Comparison of ENCODE assay signal across 14 cellular contexts in genomic region chr3:148079370-148079769, GRCh38.
DNase-seq lines count a peak whose midpoint lies in the region; ATAC-seq and TF ChIP-seq lines count a peak whose summit lies in the region.
"Had no signal": no experiment of that assay in that cellular context is flagged by ENCODE, and none has a peak within 500 bp of the region (broad histone marks: within the 10 kb centered on the region; RNA-seq: fewer than 3 reads in every experiment).

No MANE protein-coding gene starts in this region.

- H4K20me1 ChIP-seq in Loucy (ENCODE audit: insufficient read depth, low read length, poor library complexity, severe bottlenecking) = no peaks in the 10 kb centered on the region
- H4K20me1 ChIP-seq: BLaER1 treated with 17β-estradiol and CSF1 and Interleukin-3, amounts not matched to agents 10 nM and 100 nM had no signal

- no peak for TF ChIP-seq CTCF in Loucy (conservative IDR thresholded peaks at IDR 0.05; ENCODE audit: low read length)
- no peak for TF ChIP-seq CTCF in endodermal cell (conservative IDR thresholded peaks at IDR 0.05)

- no peaks in the 10 kb centered on the region for H3K9me3 Mint-ChIP-seq in endodermal cell
- H3K9me3 Mint-ChIP-seq: stimulated activated naive CD8-positive, alpha-beta T cell treated with anti-CD3 and anti-CD28 coated beads, Interleukin-15, amount 100 ng/mL, for 72 hours had no signal

- no peak for ATAC-seq in HG02840 (IDR thresholded peaks at IDR 0.05; ENCODE audit: low FRiP score, unreplicated experiment)
- ATAC-seq: stimulated activated naive CD8-positive, alpha-beta T cell treated with anti-CD3 and anti-CD28 coated beads, Interleukin-15, amount 100 ng/mL, for 72 hours had no signal

- H3K9me2 ChIP-seq in Loucy (replicated peaks; ENCODE audit: low read depth, low read length) = no peaks in the 10 kb centered on the region

- DNase-seq in DMS114 treated with DMSO at 0.1 percent for 48 hours (lab: John Stamatoyannopoulos, UW; ENCODE audit: unreplicated experiment) (peak; percentile 58), endodermal cell (no peak), pons (ENCODE audit: low spot score) (peak; percentile 76), H7 (no peak), OCI-M2 (lab: John Stamatoyannopoulos, UW; ENCODE audit: unreplicated experiment) (no peak), mucosa of gallbladder (ENCODE audit: low spot score) (no peak)
- DNase-seq: activated CD4-positive, alpha-beta T cell treated with anti-CD3 and anti-CD28 coated beads for 4 hours; brain microvascular endothelial cell; NCI-H1694; NK-92 treated with Interleukin-12 subunit alpha and Interleukin-12 subunit beta, amount 100 ng/mL, for 24 hours; stimulated activated naive CD8-positive, alpha-beta T cell treated with anti-CD3 and anti-CD28 coated beads, Interleukin-15, amount 100 ng/mL, for 72 hours had no signal

- H3K27me3 Mint-ChIP-seq in endodermal cell (ENCODE audit: insufficient read depth) = no peaks in the 10 kb centered on the region
- H3K27me3 Mint-ChIP-seq: stimulated activated naive CD8-positive, alpha-beta T cell treated with anti-CD3 and anti-CD28 coated beads, Interleukin-15, amount 100 ng/mL, for 72 hours had no signal

- H3K27me3 ChIP-seq in Loucy (ENCODE audit: insufficient read depth, low read length, poor library complexity, severe bottlenecking) (no peaks in the 10 kb centered on the region), endodermal cell (ENCODE audit: control insufficient read depth, insufficient read depth, low read length, poor library complexity, severe bottlenecking) (no peaks in the 10 kb centered on the region), H7 (ENCODE audit: control insufficient read depth, insufficient read depth, low read length) (no peaks in the 10 kb centered on the region)
- H3K27me3 ChIP-seq: BLaER1 treated with 17β-estradiol and CSF1 and Interleukin-3, amounts not matched to agents 10 nM and 100 nM; brain microvascular endothelial cell had no signal

- H3K9me3 ChIP-seq in Loucy (ENCODE audit: insufficient read depth, low read depth, low read length) (no peaks in the 10 kb centered on the region), endodermal cell (ENCODE audit: control insufficient read depth, low read length) (no peaks in the 10 kb centered on the region)
- H3K9me3 ChIP-seq: BLaER1 treated with 17β-estradiol and CSF1 and Interleukin-3, amounts not matched to agents 10 nM and 100 nM had no signal

- H3K36me3 Mint-ChIP-seq in endodermal cell (ENCODE audit: low read depth) = no peaks in the 10 kb centered on the region

- H3F3A ChIP-seq in Loucy (ENCODE audit: low read depth) = no peaks in the 10 kb centered on the region

- no peak overlapping the region for H3K27ac Mint-ChIP-seq in endodermal cell
- H3K27ac Mint-ChIP-seq: stimulated activated naive CD8-positive, alpha-beta T cell treated with anti-CD3 and anti-CD28 coated beads, Interleukin-15, amount 100 ng/mL, for 72 hours had no signal

- H3K4me3 ChIP-seq in Loucy (ENCODE audit: low read length, poor library complexity, severe bottlenecking) (no peak overlapping the region), endodermal cell (ENCODE audit: low read length) (no peak overlapping the region), H7 (ENCODE audit: insufficient read depth, low read depth, low read length) (no peak overlapping the region)
- H3K4me3 ChIP-seq: BLaER1 treated with 17β-estradiol and CSF1 and Interleukin-3, amounts not matched to agents 10 nM and 100 nM had no signal

- H3K4me1 Mint-ChIP-seq in endodermal cell = peaks cover 10% of the 10 kb centered on the region
- H3K4me1 Mint-ChIP-seq: stimulated activated naive CD8-positive, alpha-beta T cell treated with anti-CD3 and anti-CD28 coated beads, Interleukin-15, amount 100 ng/mL, for 72 hours had no signal

- H3K4me2 ChIP-seq in Loucy (ENCODE audit: low read depth, low read length, poor library complexity, severe bottlenecking) = no peak overlapping the region
- H3K4me2 ChIP-seq: BLaER1 treated with 17β-estradiol and CSF1 and Interleukin-3, amounts not matched to agents 10 nM and 100 nM had no signal

- peak overlapping the region; percentile 3 for H3K27ac ChIP-seq in endodermal cell (ENCODE audit: low read depth, low read length)
- H3K27ac ChIP-seq: BLaER1 treated with 17β-estradiol and CSF1 and Interleukin-3, amounts not matched to agents 10 nM and 100 nM; brain microvascular endothelial cell had no signal

- H3K9ac ChIP-seq in Loucy (ENCODE audit: low read depth, low read length, poor library complexity, severe bottlenecking) (no peak overlapping the region), endodermal cell (ENCODE audit: extremely low read depth, low read length, poor library complexity, severe bottlenecking) (no peak overlapping the region)
- H3K9ac ChIP-seq: BLaER1 treated with 17β-estradiol and CSF1 and Interleukin-3, amounts not matched to agents 10 nM and 100 nM had no signal

- peak overlapping the region; percentile 43; the same call in 1 of the 2 replicates for H2AFZ ChIP-seq in Loucy (ENCODE audit: low read length)

- no peaks in the 10 kb centered on the region for H3K36me3 ChIP-seq in Loucy (ENCODE audit: insufficient read depth, low read length)
- no peaks in the 10 kb centered on the region for H3K36me3 ChIP-seq in endodermal cell (ENCODE audit: control insufficient read depth, insufficient read depth, low read length)
- H3K36me3 ChIP-seq in H7 (replicated peaks; ENCODE audit: control insufficient read depth, insufficient read depth, low read length) = no peaks in the 10 kb centered on the region
- H3K36me3 ChIP-seq: BLaER1 treated with 17β-estradiol and CSF1 and Interleukin-3, amounts not matched to agents 10 nM and 100 nM; brain microvascular endothelial cell had no signal

- WGBS in endodermal cell (ENCODE audit: insufficient coverage in 1 of 2, insufficient read length in 1 of 2), 2 experiments = 96% methylated on average over 3 of the region's 6 CpGs; no CpG with 5 or more reads in 1 of the 2 experiments

- H3K4me1 ChIP-seq in Loucy (ENCODE audit: insufficient read depth, low read length, poor library complexity, severe bottlenecking) = peaks cover 16% of the 10 kb centered on the region
- H3K4me1 ChIP-seq in endodermal cell (ENCODE audit: control insufficient read depth, insufficient read depth, low read length) = peaks cover 7% of the 10 kb centered on the region

- H3K79me2 ChIP-seq in Loucy (ENCODE audit: insufficient read depth, low read length) = no peaks in the 10 kb centered on the region

- no peak overlapping the region for H3K4me3 Mint-ChIP-seq in endodermal cell
- H3K4me3 Mint-ChIP-seq: stimulated activated naive CD8-positive, alpha-beta T cell treated with anti-CD3 and anti-CD28 coated beads, Interleukin-15, amount 100 ng/mL, for 72 hours had no signal

Comparison
In these comparisons a context has a peak if more than half of its experiments do, and no peak if none do; other contexts are left out.
1. DNase-seq: peak in DMS114 treated with DMSO at 0.1 percent for 48 hours (single experiment) and pons (single experiment); none in endodermal cell (single experiment), H7 (single experiment), OCI-M2 (single experiment) and mucosa of gallbladder (single experiment).